In the genomic region with DNA sequence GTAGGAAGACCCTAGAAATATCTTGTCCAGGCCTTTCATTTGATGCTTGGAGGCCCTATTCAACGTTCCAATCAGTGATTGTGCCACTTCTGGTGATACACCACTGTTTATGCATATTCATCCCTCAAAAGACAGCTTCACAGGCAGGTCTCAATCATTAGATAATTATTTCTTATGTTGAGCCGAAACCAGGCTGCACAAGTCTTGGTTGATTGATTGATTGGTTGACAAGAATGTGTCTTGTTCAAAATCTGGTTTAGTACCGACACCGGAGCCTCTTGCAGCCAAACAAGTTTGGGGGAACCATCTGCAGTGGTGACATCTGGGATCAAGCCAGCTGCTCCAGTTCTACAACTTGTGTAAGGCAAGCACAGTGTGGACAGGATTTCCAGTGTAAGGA, we compare ENCODE assay signal across 11 cellular contexts. TPM values are rescaled to one million over a fixed set of nuclear protein-coding genes. Genes with fewer than 3 reads are reported as not detected.
"Had no signal": no experiment of that assay in that cellular context is flagged by ENCODE, and none has a peak within 500 bp of the region (broad histone marks: within the 10 kb centered on the region; RNA-seq: fewer than 3 reads in every experiment).

No MANE protein-coding gene starts in this region.

- H3K4me3 ChIP-seq: GM23248, HAP-1, K562 had no signal

- DNase-seq: GM23248, GOT3, H7, HFFc6, IMR-90, KG1 had no signal

- H2AFZ ChIP-seq: GM23248 had no signal

- H3K9ac ChIP-seq: GM23248 had no signal

- ATAC-seq: HCT116, K562 had no signal

- H3K36me3 ChIP-seq: HAP-1 had no signal

- H3K9me3 ChIP-seq: HAP-1 had no signal

- H3K27ac ChIP-seq: GM23248 had no signal

- H3K4me1 ChIP-seq: HAP-1 had no signal

RNA-seq across cellular contexts. Expression of gene C8A, which starts 20.1 kb away (rescaled TPM):
- total RNA-seq: GM23248, H4, H7, HFFc6, HT-29, IMR-90 had no signal
- polyA plus RNA-seq: GM23248, IMR-90, K562 had no signal

RNA-seq across cellular contexts. Expression of gene FYB2, which starts 55.5 kb away (rescaled TPM):
- total RNA-seq: GM23248, H4, H7, HT-29, K562 had no signal
- polyA plus RNA-seq: GM23248, IMR-90, K562 had no signal
